Comparison of ENCODE assay signal across 28 cellular contexts in the genomic region with DNA sequence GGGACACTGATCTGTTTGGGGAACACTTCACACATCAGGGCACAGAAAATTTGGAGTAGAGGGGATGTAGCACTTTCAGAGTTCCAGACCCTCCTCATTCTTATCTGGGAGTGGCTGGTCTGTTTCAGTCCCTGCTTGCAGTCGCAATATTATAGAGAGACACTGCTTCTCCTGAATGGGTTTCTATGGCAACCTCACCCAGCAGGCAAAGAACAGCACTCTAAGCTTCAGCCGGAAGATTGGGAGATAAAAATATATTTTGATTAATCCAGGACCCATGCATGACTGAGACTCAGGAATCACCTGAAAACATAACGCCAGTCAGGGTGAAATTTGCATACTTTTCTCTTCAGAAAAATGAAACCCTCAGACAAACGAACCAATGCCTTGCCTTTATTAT. TPM values are rescaled to one million over a fixed set of nuclear protein-coding genes. Genes with fewer than 3 reads are reported as not detected.
DNase-seq lines count a peak whose midpoint lies in the region; ATAC-seq lines count a peak whose summit lies in the region.
"Had no signal": no experiment of that assay in that cellular context is flagged by ENCODE, and none has a peak within 500 bp of the region (broad histone marks: within the 10 kb centered on the region; RNA-seq: fewer than 3 reads in every experiment).

No MANE protein-coding gene starts in this region.

- no peak for ATAC-seq in GM18519 (IDR thresholded peaks at IDR 0.05; ENCODE audit: low FRiP score, unreplicated experiment)
- ATAC-seq: activated CD8-positive, alpha-beta memory T cell treated with anti-CD3 and anti-CD28 coated beads, Interleukin-2, amount 10 ng/mL, durations not matched to agents 7 days and 5 days; HepG2; stimulated activated naive CD8-positive, alpha-beta T cell treated with anti-CD3 and anti-CD28 coated beads, Interleukin-15, Interleukin-2, amounts not matched to agents 100 U/mL and 50 U/mL, for 24 hours had no signal

- DNase-seq in NCI-H748 (lab: John Stamatoyannopoulos, UW; ENCODE audit: unreplicated experiment): peak; percentile 54
- no peak for DNase-seq in NCI-H748 treated with DMSO at 0.1 percent for 48 hours (lab: John Stamatoyannopoulos, UW)
- no peak for DNase-seq in iPS-NIHi7 (ENCODE audit: extremely low spot score)
- no peak for DNase-seq in NCI-H1105 treated with DMSO at 0.1 percent for 48 hours (lab: John Stamatoyannopoulos, UW)
- DNase-seq in mesenteric fat pad (ENCODE audit: low spot score): no peak
- DNase-seq: activated CD4-positive, alpha-beta T cell treated with anti-CD3 and anti-CD28 coated beads for 48 hours; activated CD8-positive, alpha-beta memory T cell treated with anti-CD3 and anti-CD28 coated beads, Interleukin-2, amount 10 ng/mL, durations not matched to agents 7 days and 5 days; activated naive CD4-positive, alpha-beta T cell treated with anti-CD3 and anti-CD28 coated beads, Interleukin-2, amount 50 U/mL, for 16 hours; EL; erythroblast; foreskin fibroblast; immature natural killer cell; NCI-H1436 treated with DMSO at 0.1 percent for 48 hours; NCI-H2171; Peyer's patch; spleen; stimulated activated CD4-positive, alpha-beta T cell treated with anti-CD3 and anti-CD28 coated beads, Interleukin-4, amount 100 ng/mL, for 24 hours; stimulated activated naive CD8-positive, alpha-beta T cell treated with anti-CD3 and anti-CD28 coated beads, Interleukin-15, Interleukin-2, amounts not matched to agents 100 U/mL and 50 U/mL, for 24 hours; T-helper 2 cell had no signal

- H3K27ac ChIP-seq in angular gyrus (ENCODE audit: low read depth, low read length): peak overlapping the region; percentile 58
- H3K27ac ChIP-seq in layer of hippocampus (ENCODE audit: low read depth, low read length): peak overlapping the region; percentile 13
- H3K27ac ChIP-seq: BLaER1 treated with 17β-estradiol and CSF1 and Interleukin-3, amounts not matched to agents 10 nM and 100 nM; Peyer's patch; right atrium auricular region; SJSA1; spleen; tibial nerve had no signal

- no peaks in the 10 kb centered on the region for H3K27me3 ChIP-seq in layer of hippocampus (ENCODE audit: control insufficient read depth, insufficient read depth, low read length)
- H3K27me3 ChIP-seq: BLaER1 treated with 17β-estradiol and CSF1 and Interleukin-3, amounts not matched to agents 10 nM and 100 nM; Peyer's patch; right atrium auricular region; SJSA1; tibial nerve had no signal

RNA-seq across cellular contexts. Expression of a gene that starts 28.6 kb away (rescaled TPM):
- total RNA-seq in mesenteric fat pad: 1.3 TPM
- total RNA-seq: activated CD8-positive, alpha-beta memory T cell treated with anti-CD3 and anti-CD28 coated beads, Interleukin-2, amount 10 ng/mL, durations not matched to agents 7 days and 5 days; activated T-helper 1 cell treated with anti-CD3 and anti-CD28 coated beads, Interleukin-12 subunit alpha, Interleukin-12 subunit beta, Interleukin-2, Interleukin-4 antibody, amounts not matched to agents 30 ng/mL and 10 ng/mL and 1 ng/mL, durations not matched to agents 14 hours and 24 hours and 36 hours had no signal

RNA-seq across cellular contexts. Expression of a gene that starts 58.5 kb away (rescaled TPM):
- 7.5 TPM for total RNA-seq in mesenteric fat pad
